20 cellular contexts compared by ENCODE assay signal in genomic region chr7:73986158-73986631, GRCh38. TPM values are rescaled to one million over a fixed set of nuclear protein-coding genes. Genes with fewer than 3 reads are reported as not detected.
DNase-seq lines count a peak whose midpoint lies in the region; ATAC-seq and TF ChIP-seq lines count a peak whose summit lies in the region.
"Had no signal": no experiment of that assay in that cellular context is flagged by ENCODE, and none has a peak within 500 bp of the region (broad histone marks: within the 10 kb centered on the region; RNA-seq: fewer than 3 reads in every experiment).

No MANE protein-coding gene starts in this region.

- H2AFZ ChIP-seq in MM.1S (ENCODE audit: low read length) = no peak overlapping the region

- ATAC-seq in right cardiac atrium = peak; percentile 80
- no peak for ATAC-seq in natural killer cell
- ATAC-seq: activated CD8-positive, alpha-beta T cell treated with anti-CD3 and anti-CD28 coated beads for 36 hours; activated naive CD8-positive, alpha-beta T cell treated with anti-CD3 and anti-CD28 coated beads, Interleukin-2, amount 50 U/mL, for 24 hours; Panc1 had no signal

- intact Hi-C loops in colonic mucosa (cut with DNase I) = no loop called here
- intact Hi-C loops in right cardiac atrium (cut with DNase I) = loop anchor here in 1 of 4 donors (10.0 kb wide), 1 partner anchor 91 kb away; no protein-coding TSS in a partner anchor
- intact Hi-C loops in natural killer cell (cut with micrococcal nuclease) = no loop called here

- no peak overlapping the region for H3K4me3 ChIP-seq in colonic mucosa
- no peak overlapping the region for H3K4me3 ChIP-seq in right cardiac atrium (ENCODE audit: low read length)
- H3K4me3 ChIP-seq in retinal pigment epithelial cell (ENCODE audit: low read length) = no peak overlapping the region
- no peak overlapping the region for H3K4me3 ChIP-seq in MM.1S (ENCODE audit: low read length)
- H3K4me3 ChIP-seq: A549 had no signal

- H3K79me2 ChIP-seq in MM.1S (ENCODE audit: low read length) = no peaks in the 10 kb centered on the region

- no peaks in the 10 kb centered on the region for H3K9me3 Mint-ChIP-seq in natural killer cell
- H3K9me3 Mint-ChIP-seq: activated CD8-positive, alpha-beta T cell treated with anti-CD3 and anti-CD28 coated beads for 36 hours; activated naive CD8-positive, alpha-beta T cell treated with anti-CD3 and anti-CD28 coated beads, Interleukin-2, amount 50 U/mL, for 24 hours; activated T-helper 1 cell treated with anti-CD3 and anti-CD28 coated beads, Interleukin-12 subunit alpha, Interleukin-12 subunit beta, Interleukin-2, Interleukin-4 antibody, amounts not matched to agents 30 ng/mL and 10 ng/mL and 1 ng/mL, durations not matched to agents 14 hours and 24 hours and 36 hours; CD4-positive, CD25-positive, alpha-beta regulatory T cell; neural crest cell had no signal

- WGBS in right cardiac atrium = 40% methylated on average over 17 of the region's 17 CpGs

- no peaks in the 10 kb centered on the region for H3K4me1 Mint-ChIP-seq in natural killer cell
- H3K4me1 Mint-ChIP-seq: activated naive CD8-positive, alpha-beta T cell treated with anti-CD3 and anti-CD28 coated beads, Interleukin-2, amount 50 U/mL, for 24 hours had no signal

- H3K36me3 Mint-ChIP-seq in natural killer cell = no peaks in the 10 kb centered on the region
- H3K36me3 Mint-ChIP-seq: CD4-positive, CD25-positive, alpha-beta regulatory T cell had no signal

- H3K4me3 Mint-ChIP-seq in natural killer cell = no peak overlapping the region
- H3K4me3 Mint-ChIP-seq: activated CD8-positive, alpha-beta T cell treated with anti-CD3 and anti-CD28 coated beads for 36 hours; activated naive CD8-positive, alpha-beta T cell treated with anti-CD3 and anti-CD28 coated beads, Interleukin-2, amount 50 U/mL, for 24 hours; activated T-helper 1 cell treated with anti-CD3 and anti-CD28 coated beads, Interleukin-12 subunit alpha, Interleukin-12 subunit beta, Interleukin-2, Interleukin-4 antibody, amounts not matched to agents 30 ng/mL and 10 ng/mL and 1 ng/mL, durations not matched to agents 14 hours and 24 hours and 36 hours; CD4-positive, CD25-positive, alpha-beta regulatory T cell; neural crest cell had no signal

- H4K20me1 ChIP-seq in MM.1S (ENCODE audit: insufficient read depth, low read length) = no peaks in the 10 kb centered on the region

- no peaks in the 10 kb centered on the region for H3K27me3 ChIP-seq in colonic mucosa
- H3K27me3 ChIP-seq in right cardiac atrium (ENCODE audit: control insufficient read depth, insufficient read depth) = no peaks in the 10 kb centered on the region
- peaks cover 3% of the 10 kb centered on the region; the same call in 1 of the 2 replicates for H3K27me3 ChIP-seq in MM.1S (replicated peaks; ENCODE audit: insufficient read depth, low read length)

- H3K4me1 ChIP-seq in colonic mucosa (no peaks in the 10 kb centered on the region), right cardiac atrium (ENCODE audit: control insufficient read depth, insufficient read depth, low read length) (no peaks in the 10 kb centered on the region), MM.1S (ENCODE audit: low read length) (no peaks in the 10 kb centered on the region)
- H3K4me1 ChIP-seq: A549 had no signal

- H3K9ac ChIP-seq in colonic mucosa (ENCODE audit: low read depth in 2 of 2, low read length in 2 of 2) (no peak overlapping the region), MM.1S (ENCODE audit: low read length) (no peak overlapping the region)

- no peak for TF ChIP-seq CTCF in colonic mucosa (IDR thresholded peaks at IDR 0.05)
- TF ChIP-seq CTCF in retinal pigment epithelial cell (conservative IDR thresholded peaks at IDR 0.05; ENCODE audit: low read depth, low read length) = no peak
- TF ChIP-seq CTCF in MM.1S (IDR thresholded peaks at IDR 0.05; ENCODE audit: low read length) = no peak
- no peak for TF ChIP-seq CTCF in natural killer cell (IDR thresholded peaks at IDR 0.05)

- DNase-seq in AG08396 (ENCODE audit: low spot score) (peak; percentile 61), colonic mucosa (peak; percentile 55), right cardiac atrium (peak; percentile 85 to 95 (median 93)), retinal pigment epithelial cell (ENCODE audit: low read depth) (peak; percentile 76), MM.1S (no peak), putamen (ENCODE audit: low spot score) (no peak), natural killer cell (no peak), NCI-H526 (lab: John Stamatoyannopoulos, UW) (no peak)
- DNase-seq: activated CD8-positive, alpha-beta T cell treated with anti-CD3 and anti-CD28 coated beads for 36 hours; activated naive CD8-positive, alpha-beta T cell treated with anti-CD3 and anti-CD28 coated beads, Interleukin-2, amount 50 U/mL, for 24 hours; CD4-positive, CD25-positive, alpha-beta regulatory T cell; foreskin melanocyte; KG1; mammary epithelial cell; NCI-H1105 treated with DMSO at 0.1 percent for 48 hours; NCI-H774 had no signal

- no peak overlapping the region for H3K27ac Mint-ChIP-seq in natural killer cell
- H3K27ac Mint-ChIP-seq: activated CD8-positive, alpha-beta T cell treated with anti-CD3 and anti-CD28 coated beads for 36 hours; activated naive CD8-positive, alpha-beta T cell treated with anti-CD3 and anti-CD28 coated beads, Interleukin-2, amount 50 U/mL, for 24 hours; activated T-helper 1 cell treated with anti-CD3 and anti-CD28 coated beads, Interleukin-12 subunit alpha, Interleukin-12 subunit beta, Interleukin-2, Interleukin-4 antibody, amounts not matched to agents 30 ng/mL and 10 ng/mL and 1 ng/mL, durations not matched to agents 14 hours and 24 hours and 36 hours had no signal

- no peaks in the 10 kb centered on the region for H3K9me2 ChIP-seq in MM.1S (replicated peaks; ENCODE audit: insufficient read depth, low read length)

- H3K27me3 Mint-ChIP-seq in natural killer cell (ENCODE audit: low read depth in 2 of 2) = peaks cover 0 to 4% of the 10 kb centered on the region in 2 donors
- H3K27me3 Mint-ChIP-seq: activated CD8-positive, alpha-beta T cell treated with anti-CD3 and anti-CD28 coated beads for 36 hours; activated naive CD8-positive, alpha-beta T cell treated with anti-CD3 and anti-CD28 coated beads, Interleukin-2, amount 50 U/mL, for 24 hours; CD4-positive, CD25-positive, alpha-beta regulatory T cell had no signal

- H3K9me3 ChIP-seq in colonic mucosa (no peaks in the 10 kb centered on the region), right cardiac atrium (ENCODE audit: control insufficient read depth, low read length) (no peaks in the 10 kb centered on the region), MM.1S (replicated peaks; ENCODE audit: insufficient read depth, low read length) (no peaks in the 10 kb centered on the region)
- H3K9me3 ChIP-seq: A549 had no signal

- H3K36me3 ChIP-seq in colonic mucosa = no peaks in the 10 kb centered on the region
- H3K36me3 ChIP-seq in MM.1S (replicated peaks; ENCODE audit: insufficient read depth, low read length) = no peaks in the 10 kb centered on the region

- H3F3A ChIP-seq in MM.1S (ENCODE audit: insufficient read depth, low read length) = no peaks in the 10 kb centered on the region

- H3K4me2 ChIP-seq in MM.1S (ENCODE audit: low read depth, low read length) = no peak overlapping the region
- H3K4me2 ChIP-seq: A549 had no signal

- H3K27ac ChIP-seq in colonic mucosa = no peak overlapping the region
- peak overlapping the region; percentile 91 for H3K27ac ChIP-seq in right cardiac atrium (ENCODE audit: low read length)
- H3K27ac ChIP-seq in MM.1S (ENCODE audit: low read length) = no peak overlapping the region

RNA-seq across cellular contexts. Expression of gene ELN, which starts 41.8 kb away (rescaled TPM):
- total RNA-seq in colonic mucosa (10 to 100 TPM in 1 of 2 donors, 1 to 10 TPM in 1; 6.9 to 12.6 TPM), right cardiac atrium (100 to 1,000 TPM in 3 of 4 donors, 10 to 100 TPM in 1; 100.0 to 323 (median 120) TPM), natural killer cell (under 1 TPM in 1 of 3 donors, not detected in 2; 0.75 TPM)
- 73.4 TPM for polyA plus RNA-seq in right cardiac atrium
- total RNA-seq: activated CD8-positive, alpha-beta T cell treated with anti-CD3 and anti-CD28 coated beads for 36 hours; activated T-helper 1 cell treated with anti-CD3 and anti-CD28 coated beads, Interleukin-12 subunit alpha, Interleukin-12 subunit beta, Interleukin-2, Interleukin-4 antibody, amounts not matched to agents 30 ng/mL and 10 ng/mL and 1 ng/mL, durations not matched to agents 14 hours and 24 hours and 36 hours had no signal
- polyA plus RNA-seq: CD4-positive, CD25-positive, alpha-beta regulatory T cell; mammary epithelial cell had no signal

Comparison
In these comparisons a context has a peak if more than half of its experiments do, and no peak if none do; other contexts are left out.
1. DNase-seq: peak in AG08396 (single experiment), colonic mucosa (single experiment), right cardiac atrium (3 of 3) and retinal pigment epithelial cell (single experiment); none in MM.1S (single experiment), putamen (single experiment), natural killer cell (single experiment) and NCI-H526 (0 of 2).
2. ATAC-seq: peak in right cardiac atrium (2 of 2); none in natural killer cell (0 of 3).
3. RNA of gene ELN, which starts 41.8 kb away (total RNA-seq): 100.0 to 323 TPM in right cardiac atrium; 6.9 to 12.6 TPM in colonic mucosa and 0.75 TPM in natural killer cell; every median in the first group is over 4 times any median in the second.